In genomic region chr7:31883761-31884164, GRCh38 we compare ENCODE assay signal across 8 cellular contexts.
A peak's percentile ranks its signal among the peaks of the same experiment; 100 is the strongest.
DNase-seq lines count a peak whose midpoint lies in the region; ATAC-seq and TF ChIP-seq lines count a peak whose summit lies in the region.

No MANE protein-coding gene starts in this region.

- no TSS peak for BruUV-seq in Calu3 (replicated peaks; lab: Mats Ljungman, UMichigan)

- H3K9me3 Mint-ChIP-seq in Calu3 (ENCODE audit: low read depth, unreplicated experiment) = peaks cover 2% of the 10 kb centered on the region
- peaks cover 11 to 12% of the 10 kb centered on the region in 2 donors for H3K9me3 Mint-ChIP-seq in effector memory CD8-positive, alpha-beta T cell

- H3K27me3 ChIP-seq in fibroblast of lung (ENCODE audit: control insufficient read depth, insufficient read depth, low read length) (no peaks in the 10 kb centered on the region), SJCRH30 (no peaks in the 10 kb centered on the region)

- peak; percentile 83 for ATAC-seq in GM21390 (IDR thresholded peaks at IDR 0.05; ENCODE audit: unreplicated experiment)
- ATAC-seq in effector memory CD8-positive, alpha-beta T cell (replicated peaks) = no peak

- H3K9me3 ChIP-seq in fibroblast of lung (ENCODE audit: control insufficient read depth, insufficient read depth, low read depth, low read length) (no peaks in the 10 kb centered on the region), SJCRH30 (replicated peaks) (no peaks in the 10 kb centered on the region)

- no peak overlapping the region for H3K4me2 ChIP-seq in fibroblast of lung (ENCODE audit: extremely low read depth, insufficient read depth, low read length)

- no peaks in the 10 kb centered on the region for H3K4me1 ChIP-seq in fibroblast of lung (ENCODE audit: control insufficient read depth, extremely low read depth, insufficient read depth, low read length)
- H3K4me1 ChIP-seq in SJCRH30 = no peaks in the 10 kb centered on the region

- H3K27me3 Mint-ChIP-seq in Calu3 (ENCODE audit: unreplicated experiment) = no peaks in the 10 kb centered on the region
- no peaks in the 10 kb centered on the region for H3K27me3 Mint-ChIP-seq in effector memory CD8-positive, alpha-beta T cell

- no peak overlapping the region for H3K4me3 Mint-ChIP-seq in Calu3 (ENCODE audit: low read depth, unreplicated experiment)
- H3K4me3 Mint-ChIP-seq in effector memory CD8-positive, alpha-beta T cell = no peak overlapping the region

- H3K27ac Mint-ChIP-seq in Calu3 (ENCODE audit: unreplicated experiment) = peak overlapping the region; percentile 13
- no peak overlapping the region for H3K27ac Mint-ChIP-seq in effector memory CD8-positive, alpha-beta T cell

- H3K9ac ChIP-seq in fibroblast of lung (ENCODE audit: insufficient read depth, low read length) = no peak overlapping the region

- no peaks in the 10 kb centered on the region for H3K79me2 ChIP-seq in fibroblast of lung (ENCODE audit: control insufficient read depth, insufficient read depth, low read length)

- H2AFZ ChIP-seq in fibroblast of lung (ENCODE audit: low read length) = no peak overlapping the region

- H3K36me3 ChIP-seq in fibroblast of lung (ENCODE audit: control insufficient read depth, insufficient read depth, low read length) (no peaks in the 10 kb centered on the region), SJCRH30 (no peaks in the 10 kb centered on the region)

- TF ChIP-seq POLR2A in NB4 (IDR thresholded peaks at IDR 0.05; ENCODE audit: extremely low read depth, insufficient read length) = no peak

- CTCF ChIA-PET in Calu3 (lab: Charles Lee) = interaction anchor here (0.6 to 1.6 kb wide), 2 partner anchors 10 to 35 kb away, joined by 3 to 8 read pairs; no protein-coding TSS in a partner anchor

- H4K20me1 ChIP-seq in fibroblast of lung (ENCODE audit: control insufficient read depth, extremely low read depth, insufficient read depth, low read length) = no peaks in the 10 kb centered on the region

- no peak overlapping the region for H3K27ac ChIP-seq in fibroblast of lung (ENCODE audit: insufficient read depth, low read length)
- no peak overlapping the region for H3K27ac ChIP-seq in SJCRH30

- H3K36me3 Mint-ChIP-seq in Calu3 (ENCODE audit: insufficient read depth, unreplicated experiment) = no peaks in the 10 kb centered on the region
- no peaks in the 10 kb centered on the region for H3K36me3 Mint-ChIP-seq in effector memory CD8-positive, alpha-beta T cell (ENCODE audit: insufficient read depth)

- DNase-seq in Calu3 (no peak), NB4 (ENCODE audit: low read depth) (peak; percentile 63), fibroblast of lung (ENCODE audit: low read depth in 2 of 2) (peak; percentile 2 to 83), stromal cell of bone marrow (ENCODE audit: low read depth) (peak; percentile 61), NCI-H82 (lab: John Stamatoyannopoulos, UW) (no peak), SJCRH30 (no peak)
- DNase-seq in effector memory CD8-positive, alpha-beta T cell = no peak

- TF ChIP-seq CTCF in Calu3 (IDR thresholded peaks at IDR 0.05; ENCODE audit: unreplicated experiment) = no peak
- no peak for TF ChIP-seq CTCF in NB4 (IDR thresholded peaks at IDR 0.05; ENCODE audit: low read depth, low read length)
- no peak for TF ChIP-seq CTCF in fibroblast of lung (conservative IDR thresholded peaks at IDR 0.05 in 1 of 2, IDR thresholded peaks at IDR 0.05 in 1 of 2; ENCODE audit: low read depth in 1 of 2, low read length in 2 of 2)

- H3K4me1 Mint-ChIP-seq in Calu3 (ENCODE audit: low read depth, unreplicated experiment) = peaks cover 29% of the 10 kb centered on the region
- H3K4me1 Mint-ChIP-seq in effector memory CD8-positive, alpha-beta T cell (ENCODE audit: low read depth in 2 of 2) = no peaks in the 10 kb centered on the region

- intact Hi-C loops in Calu3 (cut with micrococcal nuclease; ENCODE audit: unreplicated experiment) = no loop called here

- H3K4me3 ChIP-seq in NB4 (ENCODE audit: low read depth, low read length) = no peak overlapping the region
- no peak overlapping the region for H3K4me3 ChIP-seq in fibroblast of lung (replicated peaks in 1 of 4; ENCODE audit: control extremely low read depth in 1 of 4, insufficient read depth in 1 of 4, low read depth in 3 of 4, low read length in 4 of 4)
- no peak overlapping the region for H3K4me3 ChIP-seq in SJCRH30

Comparison
In these comparisons a context has a peak if more than half of its experiments do, and no peak if none do; other contexts are left out.
1. DNase-seq: peak in NB4 (single experiment), fibroblast of lung (2 of 2) and stromal cell of bone marrow (single experiment); none in Calu3 (single experiment), effector memory CD8-positive, alpha-beta T cell (0 of 3), NCI-H82 (single experiment) and SJCRH30 (0 of 2).